10 cellular contexts compared by ENCODE assay signal in genomic region chr6:147530132-147531060, GRCh38. TPM values are rescaled to one million over a fixed set of nuclear protein-coding genes. Genes with fewer than 3 reads are reported as not detected.
DNase-seq lines count a peak whose midpoint lies in the region; ATAC-seq and TF ChIP-seq lines count a peak whose summit lies in the region.
"Had no signal": no experiment of that assay in that cellular context is flagged by ENCODE, and none has a peak within 500 bp of the region (broad histone marks: within the 10 kb centered on the region; RNA-seq: fewer than 3 reads in every experiment).

No MANE protein-coding gene starts in this region.

- H3K79me2 ChIP-seq in smooth muscle cell (ENCODE audit: low read depth) = peaks cover 13% of the 10 kb centered on the region

- H3K36me3 Mint-ChIP-seq in MCF 10A (ENCODE audit: insufficient read depth, unreplicated experiment) = no peaks in the 10 kb centered on the region

- intact Hi-C loops in MCF 10A (cut with micrococcal nuclease) = no loop called here
- intact Hi-C loops in breast epithelium (cut with DNase I; ENCODE audit: low total_unique reads) = loop anchor here (5.0 kb wide), 1 partner anchor 468 kb away; no protein-coding TSS in a partner anchor

- no peak for TF ChIP-seq POLR2A in breast epithelium (IDR thresholded peaks at IDR 0.05)

- POLR2A ChIA-PET in MCF 10A (lab: Yijun Ruan, JAX) = no interaction called here

- H3K27ac Mint-ChIP-seq in MCF 10A (ENCODE audit: low read depth, unreplicated experiment) = peak overlapping the region; percentile 40

- DNase-seq in MCF 10A (ENCODE audit: unreplicated experiment) = peak; percentile 59
- no peak for DNase-seq in breast epithelium (ENCODE audit: low spot score in 2 of 2)
- DNase-seq in T1000 (lab: John Stamatoyannopoulos, UW) = peak; percentile 9
- DNase-seq in smooth muscle cell (lab: John Stamatoyannopoulos, UW; ENCODE audit: unreplicated experiment) = no peak
- DNase-seq in coronary artery (ENCODE audit: low spot score) = no peak
- no peak for DNase-seq in stimulated activated naive CD4-positive, alpha-beta T cell treated with Interleukin-2 at 50 U/mL for 16 hours (lab: John Stamatoyannopoulos, UW)
- no peak for DNase-seq in DMS114 treated with DMSO at 0.1 percent for 48 hours (lab: John Stamatoyannopoulos, UW; ENCODE audit: unreplicated experiment)

- TF ChIP-seq CTCF in MCF 10A (IDR thresholded peaks at IDR 0.05; ENCODE audit: unreplicated experiment) (no peak), breast epithelium (IDR thresholded peaks at IDR 0.05) (no peak), smooth muscle cell (IDR thresholded peaks at IDR 0.05; ENCODE audit: borderline replicate concordance, insufficient read depth, poor library complexity, severe bottlenecking) (no peak), coronary artery (IDR thresholded peaks at IDR 0.05) (no peak)

- H3K4me3 ChIP-seq in breast epithelium (peak overlapping the region in 1 of 3 donors; percentile 10), smooth muscle cell (peak overlapping the region; percentile 1), coronary artery (no peak overlapping the region)

- peak overlapping the region; percentile 67 for H3K4me2 ChIP-seq in smooth muscle cell

- H3K27ac ChIP-seq in breast epithelium = peak overlapping the region in 1 of 2 donors; percentile 8
- H3K27ac ChIP-seq in smooth muscle cell (ENCODE audit: low read depth) = no peak overlapping the region
- no peak overlapping the region for H3K27ac ChIP-seq in coronary artery
- H3K27ac ChIP-seq: C4-2B had no signal

- H3K4me1 ChIP-seq in breast epithelium (no peaks in the 10 kb centered on the region), smooth muscle cell (ENCODE audit: low read depth) (peaks cover 4% of the 10 kb centered on the region)

- H3K27me3 ChIP-seq in breast epithelium (no peaks in the 10 kb centered on the region), smooth muscle cell (ENCODE audit: low read depth) (no peaks in the 10 kb centered on the region)

- H4K20me1 ChIP-seq in smooth muscle cell (ENCODE audit: low read depth) = peaks cover 2% of the 10 kb centered on the region

- no peaks in the 10 kb centered on the region for H3K27me3 Mint-ChIP-seq in MCF 10A (ENCODE audit: insufficient read depth, unreplicated experiment)

- H3K4me3 Mint-ChIP-seq in MCF 10A (ENCODE audit: unreplicated experiment) = peak overlapping the region; percentile 29

- peaks cover 15% of the 10 kb centered on the region for H3K4me1 Mint-ChIP-seq in MCF 10A (ENCODE audit: insufficient read depth, unreplicated experiment)

- CTCF ChIA-PET in MCF 10A (lab: Yijun Ruan, JAX) = no interaction called here

- H3F3A ChIP-seq in smooth muscle cell (ENCODE audit: low read depth) = peaks cover 6% of the 10 kb centered on the region

- H3K36me3 ChIP-seq in breast epithelium (no peaks in the 10 kb centered on the region), smooth muscle cell (ENCODE audit: low read depth) (no peaks in the 10 kb centered on the region)

- no peak overlapping the region for H2AFZ ChIP-seq in smooth muscle cell (ENCODE audit: low read depth)

- no TSS peak for BruUV-seq in MCF 10A (replicated peaks; lab: Mats Ljungman, UMichigan)

- no peaks in the 10 kb centered on the region for H3K9me3 ChIP-seq in breast epithelium
- H3K9me3 ChIP-seq in smooth muscle cell (replicated peaks; ENCODE audit: low read depth) = no peaks in the 10 kb centered on the region

- 46% methylated on average over 13 of the region's 13 CpGs for WGBS in smooth muscle cell (ENCODE audit: low lambda C conversion rate)

- H3K9me3 Mint-ChIP-seq in MCF 10A (ENCODE audit: unreplicated experiment) = no peaks in the 10 kb centered on the region

- no peak overlapping the region for H3K9ac ChIP-seq in smooth muscle cell (ENCODE audit: low read depth)

- peak; percentile 52 for ATAC-seq in HG03108 (IDR thresholded peaks at IDR 0.05; ENCODE audit: unreplicated experiment)
- ATAC-seq: Right ventricle myocardium inferior had no signal

RNA-seq across cellular contexts. Expression of gene SAMD5, which starts 21.9 kb away (rescaled TPM):
- 2.3 and 2.6 TPM in 2 replicates for total RNA-seq in MCF 10A (2022)
- total RNA-seq in breast epithelium = 10 to 100 TPM in 1 of 3 donors, 1 to 10 TPM in 1, under 1 TPM in 1; 0.80 to 13.5 (median 8.8) TPM
- 10.3 and 10.8 TPM in 2 replicates for total RNA-seq in smooth muscle cell
- polyA plus RNA-seq in smooth muscle cell = 1.9 and 2.9 TPM in 2 replicates

Comparison
In these comparisons a context has a peak if more than half of its experiments do, and no peak if none do; other contexts are left out.
1. DNase-seq: peak in MCF 10A (single experiment) and T1000 (single experiment); none in breast epithelium (0 of 2), smooth muscle cell (single experiment), coronary artery (single experiment), stimulated activated naive CD4-positive, alpha-beta T cell treated with Interleukin-2 at 50 U/mL for 16 hours (single experiment) and DMS114 treated with DMSO at 0.1 percent for 48 hours (single experiment).